Comparison of ENCODE assay signal across 14 cellular contexts in the genomic region with DNA sequence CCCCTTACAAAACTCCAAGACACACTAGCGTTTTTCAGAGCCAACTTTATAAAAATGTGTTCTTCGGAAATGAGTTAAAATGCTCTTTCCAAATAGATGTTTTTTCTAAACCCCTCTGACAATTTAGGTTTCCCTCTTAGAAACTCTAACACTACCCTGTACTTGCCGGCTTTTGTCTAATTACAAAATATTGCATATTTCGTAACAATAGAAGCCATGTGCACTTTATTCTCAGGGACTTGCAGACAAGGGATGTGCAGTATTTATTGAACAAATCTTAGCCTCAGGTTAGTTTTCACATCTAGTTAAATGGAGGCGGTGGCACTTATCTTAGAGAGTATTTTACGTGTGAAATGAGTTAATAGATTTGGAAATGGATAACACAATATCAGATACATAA. TPM values are rescaled to one million over a fixed set of nuclear protein-coding genes. Genes with fewer than 3 reads are reported as not detected.
DNase-seq lines count a peak whose midpoint lies in the region; ATAC-seq and TF ChIP-seq lines count a peak whose summit lies in the region.
"Had no signal": no experiment of that assay in that cellular context is flagged by ENCODE, and none has a peak within 500 bp of the region (broad histone marks: within the 10 kb centered on the region; RNA-seq: fewer than 3 reads in every experiment).

No MANE protein-coding gene starts in this region.

- H2AFZ ChIP-seq in DND-41 (ENCODE audit: low read depth, low read length): peak overlapping the region; percentile 63

- ATAC-seq in DND-41 (ENCODE audit: insufficient read depth, low read depth) (no peak), WTC11 (no peak)
- ATAC-seq: activated CD4-positive, alpha-beta T cell treated with anti-CD3 and anti-CD28 coated beads for 36 hours had no signal

- peaks cover 8% of the 10 kb centered on the region for H3K9me3 ChIP-seq in DND-41 (ENCODE audit: insufficient read depth, low read length, severe bottlenecking)
- peaks cover 9% of the 10 kb centered on the region for H3K9me3 ChIP-seq in left ventricle myocardium inferior (replicated peaks)

- H3K4me3 Mint-ChIP-seq in WTC11: peak overlapping the region; percentile 68
- H3K4me3 Mint-ChIP-seq: activated CD4-positive, alpha-beta T cell treated with anti-CD3 and anti-CD28 coated beads for 36 hours; B cell had no signal

- TF ChIP-seq CTCF in DND-41 (IDR thresholded peaks at IDR 0.05; ENCODE audit: borderline replicate concordance, extremely low read depth, low read length, poor library complexity, severe bottlenecking) (no peak), WTC11 (IDR thresholded peaks at IDR 0.05) (no peak), left ventricle myocardium inferior (IDR thresholded peaks at IDR 0.05; ENCODE audit: borderline replicate concordance) (no peak), retinal pigment epithelial cell (conservative IDR thresholded peaks at IDR 0.05; ENCODE audit: low read depth, low read length) (no peak)

- POLR2A ChIA-PET in WTC11 (lab: Charles Lee): no interaction called here

- CTCF ChIA-PET in WTC11 (lab: Charles Lee): no interaction called here

- no peak overlapping the region for H3K27ac Mint-ChIP-seq in WTC11
- H3K27ac Mint-ChIP-seq: activated CD4-positive, alpha-beta T cell treated with anti-CD3 and anti-CD28 coated beads for 36 hours; B cell had no signal

- H3K27me3 ChIP-seq in DND-41 (ENCODE audit: insufficient read depth, low read length, poor library complexity): no peaks in the 10 kb centered on the region
- peaks cover 16% of the 10 kb centered on the region for H3K27me3 ChIP-seq in left ventricle myocardium inferior (ENCODE audit: low read depth)

- no peaks in the 10 kb centered on the region for H4K20me1 ChIP-seq in DND-41 (ENCODE audit: insufficient read depth, low read length)

- intact Hi-C loops in left ventricle myocardium inferior (cut with micrococcal nuclease): no loop called here

- no peaks in the 10 kb centered on the region for H3K36me3 ChIP-seq in DND-41 (ENCODE audit: insufficient read depth, low read length)
- no peaks in the 10 kb centered on the region for H3K36me3 ChIP-seq in left ventricle myocardium inferior

- peaks cover 43% of the 10 kb centered on the region for H3K79me2 ChIP-seq in DND-41 (ENCODE audit: insufficient read depth, low read length)

- H3K36me3 Mint-ChIP-seq in WTC11: peaks cover 22% of the 10 kb centered on the region

- H3K4me1 ChIP-seq in DND-41 (ENCODE audit: insufficient read depth, low read length): peaks cover 13% of the 10 kb centered on the region; the same call in 1 of the 2 replicates
- peaks cover 27% of the 10 kb centered on the region for H3K4me1 ChIP-seq in left ventricle myocardium inferior

- peaks cover 13% of the 10 kb centered on the region for H3K27me3 Mint-ChIP-seq in WTC11 (ENCODE audit: low read depth)
- H3K27me3 Mint-ChIP-seq: B cell had no signal

- peaks cover 22% of the 10 kb centered on the region for H3K9me3 Mint-ChIP-seq in WTC11

- H3K9ac ChIP-seq in DND-41 (ENCODE audit: low read depth, low read length): peak overlapping the region; percentile 86

- H3K4me1 Mint-ChIP-seq in WTC11: peaks cover 33% of the 10 kb centered on the region
- H3K4me1 Mint-ChIP-seq: activated CD4-positive, alpha-beta T cell treated with anti-CD3 and anti-CD28 coated beads for 36 hours; B cell had no signal

- DNase-seq in DND-41: no peak
- no peak for DNase-seq in WTC11 (ENCODE audit: low spot score)
- DNase-seq in left ventricle myocardium inferior: no peak
- no peak for DNase-seq in retinal pigment epithelial cell (ENCODE audit: low read depth)
- no peak for DNase-seq in central memory CD4-positive, alpha-beta T cell
- DNase-seq in activated naive CD4-positive, alpha-beta T cell (lab: John Stamatoyannopoulos, UW): no peak
- no peak for DNase-seq in DMS 273 treated with DMSO at 0.1 percent for 48 hours (lab: John Stamatoyannopoulos, UW)
- no peak for DNase-seq in globus pallidus (ENCODE audit: low spot score)
- DNase-seq: activated CD4-positive, alpha-beta T cell treated with anti-CD3 and anti-CD28 coated beads for 36 hours; activated gamma-delta T cell treated with Interleukin-2 at 50 U/mL for 16 hours; NCI-H2029 treated with DMSO at 0.1 percent for 48 hours; SHP77 treated with DMSO at 0.1 percent for 48 hours; stimulated activated CD8-positive, alpha-beta memory T cell treated with anti-CD3 and anti-CD28 coated beads, Interleukin-4, amount 100 ng/mL, for 48 hours had no signal

- H3K27ac ChIP-seq in DND-41 (ENCODE audit: low read length): peak overlapping the region; percentile 47
- peak overlapping the region; percentile 81 for H3K27ac ChIP-seq in left ventricle myocardium inferior (replicated peaks)

- peak overlapping the region; percentile 41; the same call in 1 of the 2 replicates for H3K4me2 ChIP-seq in DND-41 (ENCODE audit: insufficient read depth, low read length)

- H3K4me3 ChIP-seq in DND-41 (ENCODE audit: low read depth in 1 of 2, low read length in 2 of 2) (0 out of 4 replicates have a peak overlapping the region, but pooled peaks of 1 of the 2 experiments have one; percentile 66), left ventricle myocardium inferior (peak overlapping the region; percentile 71), retinal pigment epithelial cell (ENCODE audit: low read length) (peak overlapping the region; percentile 49)

TF ChIP-seq in WTC11, 78 proteins besides CTCF, POLR2A, EP300 and RAD21:
- TF ChIP-seq, protein P1, sequence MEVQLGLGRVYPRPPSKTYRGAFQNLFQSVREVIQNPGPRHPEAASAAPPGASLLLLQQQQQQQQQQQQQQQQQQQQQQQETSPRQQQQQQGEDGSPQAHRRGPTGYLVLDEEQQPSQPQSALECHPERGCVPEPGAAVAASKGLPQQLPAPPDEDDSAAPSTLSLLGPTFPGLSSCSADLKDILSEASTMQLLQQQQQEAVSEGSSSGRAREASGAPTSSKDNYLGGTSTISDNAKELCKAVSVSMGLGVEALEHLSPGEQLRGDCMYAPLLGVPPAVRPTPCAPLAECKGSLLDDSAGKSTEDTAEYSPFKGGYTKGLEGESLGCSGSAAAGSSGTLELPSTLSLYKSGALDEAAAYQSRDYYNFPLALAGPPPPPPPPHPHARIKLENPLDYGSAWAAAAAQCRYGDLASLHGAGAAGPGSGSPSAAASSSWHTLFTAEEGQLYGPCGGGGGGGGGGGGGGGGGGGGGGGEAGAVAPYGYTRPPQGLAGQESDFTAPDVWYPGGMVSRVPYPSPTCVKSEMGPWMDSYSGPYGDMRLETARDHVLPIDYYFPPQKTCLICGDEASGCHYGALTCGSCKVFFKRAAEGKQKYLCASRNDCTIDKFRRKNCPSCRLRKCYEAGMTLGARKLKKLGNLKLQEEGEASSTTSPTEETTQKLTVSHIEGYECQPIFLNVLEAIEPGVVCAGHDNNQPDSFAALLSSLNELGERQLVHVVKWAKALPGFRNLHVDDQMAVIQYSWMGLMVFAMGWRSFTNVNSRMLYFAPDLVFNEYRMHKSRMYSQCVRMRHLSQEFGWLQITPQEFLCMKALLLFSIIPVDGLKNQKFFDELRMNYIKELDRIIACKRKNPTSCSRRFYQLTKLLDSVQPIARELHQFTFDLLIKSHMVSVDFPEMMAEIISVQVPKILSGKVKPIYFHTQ (CRISPR knock-in tag; IDR thresholded peaks at IDR 0.05): no peak
- no peak for TF ChIP-seq ZNF138 (CRISPR knock-in tag; conservative IDR thresholded peaks at IDR 0.05)
- TF ChIP-seq, protein P2, sequence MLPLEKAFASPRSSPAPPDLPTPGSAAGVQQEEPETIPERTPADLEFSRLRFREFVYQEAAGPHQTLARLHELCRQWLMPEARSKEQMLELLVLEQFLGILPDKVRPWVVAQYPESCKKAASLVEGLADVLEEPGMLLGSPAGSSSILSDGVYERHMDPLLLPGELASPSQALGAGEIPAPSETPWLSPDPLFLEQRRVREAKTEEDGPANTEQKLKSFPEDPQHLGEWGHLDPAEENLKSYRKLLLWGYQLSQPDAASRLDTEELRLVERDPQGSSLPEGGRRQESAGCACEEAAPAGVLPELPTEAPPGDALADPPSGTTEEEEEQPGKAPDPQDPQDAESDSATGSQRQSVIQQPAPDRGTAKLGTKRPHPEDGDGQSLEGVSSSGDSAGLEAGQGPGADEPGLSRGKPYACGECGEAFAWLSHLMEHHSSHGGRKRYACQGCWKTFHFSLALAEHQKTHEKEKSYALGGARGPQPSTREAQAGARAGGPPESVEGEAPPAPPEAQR (CRISPR knock-in tag; IDR thresholded peaks at IDR 0.05): no peak
- TF ChIP-seq, protein P3, sequence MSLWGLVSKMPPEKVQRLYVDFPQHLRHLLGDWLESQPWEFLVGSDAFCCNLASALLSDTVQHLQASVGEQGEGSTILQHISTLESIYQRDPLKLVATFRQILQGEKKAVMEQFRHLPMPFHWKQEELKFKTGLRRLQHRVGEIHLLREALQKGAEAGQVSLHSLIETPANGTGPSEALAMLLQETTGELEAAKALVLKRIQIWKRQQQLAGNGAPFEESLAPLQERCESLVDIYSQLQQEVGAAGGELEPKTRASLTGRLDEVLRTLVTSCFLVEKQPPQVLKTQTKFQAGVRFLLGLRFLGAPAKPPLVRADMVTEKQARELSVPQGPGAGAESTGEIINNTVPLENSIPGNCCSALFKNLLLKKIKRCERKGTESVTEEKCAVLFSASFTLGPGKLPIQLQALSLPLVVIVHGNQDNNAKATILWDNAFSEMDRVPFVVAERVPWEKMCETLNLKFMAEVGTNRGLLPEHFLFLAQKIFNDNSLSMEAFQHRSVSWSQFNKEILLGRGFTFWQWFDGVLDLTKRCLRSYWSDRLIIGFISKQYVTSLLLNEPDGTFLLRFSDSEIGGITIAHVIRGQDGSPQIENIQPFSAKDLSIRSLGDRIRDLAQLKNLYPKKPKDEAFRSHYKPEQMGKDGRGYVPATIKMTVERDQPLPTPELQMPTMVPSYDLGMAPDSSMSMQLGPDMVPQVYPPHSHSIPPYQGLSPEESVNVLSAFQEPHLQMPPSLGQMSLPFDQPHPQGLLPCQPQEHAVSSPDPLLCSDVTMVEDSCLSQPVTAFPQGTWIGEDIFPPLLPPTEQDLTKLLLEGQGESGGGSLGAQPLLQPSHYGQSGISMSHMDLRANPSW (CRISPR knock-in tag; conservative IDR thresholded peaks at IDR 0.05; ENCODE audit: low read depth): no peak
- no peak for TF ChIP-seq FOXK1 (CRISPR knock-in tag; IDR thresholded peaks at IDR 0.05)
- TF ChIP-seq ATF1 (CRISPR knock-in tag; IDR thresholded peaks at IDR 0.05): no peak
- TF ChIP-seq, protein P4, sequence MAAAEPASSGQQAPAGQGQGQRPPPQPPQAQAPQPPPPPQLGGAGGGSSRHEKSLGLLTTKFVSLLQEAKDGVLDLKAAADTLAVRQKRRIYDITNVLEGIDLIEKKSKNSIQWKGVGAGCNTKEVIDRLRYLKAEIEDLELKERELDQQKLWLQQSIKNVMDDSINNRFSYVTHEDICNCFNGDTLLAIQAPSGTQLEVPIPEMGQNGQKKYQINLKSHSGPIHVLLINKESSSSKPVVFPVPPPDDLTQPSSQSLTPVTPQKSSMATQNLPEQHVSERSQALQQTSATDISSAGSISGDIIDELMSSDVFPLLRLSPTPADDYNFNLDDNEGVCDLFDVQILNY (CRISPR knock-in tag; IDR thresholded peaks at IDR 0.05): no peak
- TF ChIP-seq CREB1 (CRISPR knock-in tag; IDR thresholded peaks at IDR 0.05): no peak
- no peak for TF ChIP-seq FOXP1 (CRISPR knock-in tag; IDR thresholded peaks at IDR 0.05; ENCODE audit: borderline replicate concordance)
- no peak for TF ChIP-seq ZNF671 (CRISPR knock-in tag; IDR thresholded peaks at IDR 0.05)

RNA-seq across cellular contexts. Expression of a gene that starts 0.5 kb away (rescaled TPM):
- total RNA-seq in WTC11 (2021) (3.6 to 4.1 TPM (median 3.8 TPM) in 3 replicates), left ventricle myocardium inferior (0.66 TPM)
- total RNA-seq: activated CD4-positive, alpha-beta T cell treated with anti-CD3 and anti-CD28 coated beads for 36 hours; B cell had no signal
